1 cellular context compared by ENCODE assay signal in genomic region chr17:49079840-49080663, GRCh38.
TF ChIP-seq lines count a peak whose summit lies in the region.

No MANE protein-coding gene starts in this region.

TF ChIP-seq in HepG2, 621 proteins besides CTCF, POLR2A, EP300 and RAD21 (continued from another document and continues in another):
- TF ChIP-seq ZNF607 (CRISPR knock-in tag; IDR thresholded peaks at IDR 0.05; ENCODE audit: borderline replicate concordance) (no peak), ZNF746 (CRISPR knock-in tag; IDR thresholded peaks at IDR 0.05) (no peak), ZBTB34 (CRISPR knock-in tag; IDR thresholded peaks at IDR 0.05) (no peak), TCF7L2 (IDR thresholded peaks at IDR 0.05; ENCODE audit: low read depth, low read length) (no peak), ZNF501 (CRISPR knock-in tag; IDR thresholded peaks at IDR 0.05) (no peak; the same call in none of the 2 replicates), TSC22D2 (CRISPR knock-in tag; IDR thresholded peaks at IDR 0.05; ENCODE audit: borderline replicate concordance) (no peak), ZNF225 (CRISPR knock-in tag; IDR thresholded peaks at IDR 0.05) (no peak), MAF1 (CRISPR knock-in tag; IDR thresholded peaks at IDR 0.05; ENCODE audit: borderline replicate concordance) (no peak), DZIP1 (CRISPR knock-in tag; IDR thresholded peaks at IDR 0.05) (no peak), ARHGAP35 (CRISPR knock-in tag; IDR thresholded peaks at IDR 0.05; ENCODE audit: borderline replicate concordance) (no peak), ZNF10 (CRISPR knock-in tag; IDR thresholded peaks at IDR 0.05; ENCODE audit: borderline replicate concordance, low read depth) (no peak), SP5 (CRISPR knock-in tag; IDR thresholded peaks at IDR 0.05; ENCODE audit: borderline replicate concordance, low read depth) (0 out of 2 replicates have a peak, but pooled peaks have one; percentile 28), ZNF263 (CRISPR knock-in tag; IDR thresholded peaks at IDR 0.05) (no peak), ZNF318 (CRISPR knock-in tag; IDR thresholded peaks at IDR 0.05) (no peak), MEIS2 (CRISPR knock-in tag; IDR thresholded peaks at IDR 0.05) (no peak), ZSCAN5A (CRISPR knock-in tag; IDR thresholded peaks at IDR 0.05; ENCODE audit: borderline replicate concordance) (no peak), ZIK1 (CRISPR knock-in tag; IDR thresholded peaks at IDR 0.05; ENCODE audit: borderline replicate concordance, low read depth) (no peak), EEA1 (CRISPR knock-in tag; IDR thresholded peaks at IDR 0.05; ENCODE audit: borderline replicate concordance) (no peak; the same call in 1 of the 2 replicates), MLLT10 (CRISPR knock-in tag; IDR thresholded peaks at IDR 0.05) (no peak), PHF21A (CRISPR knock-in tag; IDR thresholded peaks at IDR 0.05) (peak; percentile 11; the same call in 1 of the 2 replicates), KDM2A (CRISPR knock-in tag; IDR thresholded peaks at IDR 0.05; ENCODE audit: borderline replicate concordance, low read depth) (no peak), ZFP91 (CRISPR knock-in tag; IDR thresholded peaks at IDR 0.05; ENCODE audit: borderline replicate concordance) (no peak; the same call in 1 of the 2 replicates), ZNF460 (CRISPR knock-in tag; IDR thresholded peaks at IDR 0.05; ENCODE audit: borderline replicate concordance) (no peak)
- TF ChIP-seq, protein P1, sequence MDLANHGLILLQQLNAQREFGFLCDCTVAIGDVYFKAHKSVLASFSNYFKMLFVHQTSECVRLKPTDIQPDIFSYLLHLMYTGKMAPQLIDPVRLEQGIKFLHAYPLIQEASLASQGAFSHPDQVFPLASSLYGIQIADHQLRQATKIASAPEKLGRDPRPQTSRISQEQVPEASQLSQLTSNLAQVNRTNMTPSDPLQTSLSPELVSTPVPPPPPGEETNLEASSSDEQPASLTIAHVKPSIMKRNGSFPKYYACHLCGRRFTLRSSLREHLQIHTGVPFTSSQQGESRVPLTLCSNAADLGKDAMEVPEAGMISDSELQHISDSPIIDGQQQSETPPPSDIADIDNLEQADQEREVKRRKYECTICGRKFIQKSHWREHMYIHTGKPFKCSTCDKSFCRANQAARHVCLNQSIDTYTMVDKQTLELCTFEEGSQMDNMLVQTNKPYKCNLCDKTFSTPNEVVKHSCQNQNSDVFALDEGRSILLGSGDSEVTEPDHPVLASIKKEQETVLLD (CRISPR knock-in tag; IDR thresholded peaks at IDR 0.05; ENCODE audit: low read depth): no peak
- TF ChIP-seq, protein P2, sequence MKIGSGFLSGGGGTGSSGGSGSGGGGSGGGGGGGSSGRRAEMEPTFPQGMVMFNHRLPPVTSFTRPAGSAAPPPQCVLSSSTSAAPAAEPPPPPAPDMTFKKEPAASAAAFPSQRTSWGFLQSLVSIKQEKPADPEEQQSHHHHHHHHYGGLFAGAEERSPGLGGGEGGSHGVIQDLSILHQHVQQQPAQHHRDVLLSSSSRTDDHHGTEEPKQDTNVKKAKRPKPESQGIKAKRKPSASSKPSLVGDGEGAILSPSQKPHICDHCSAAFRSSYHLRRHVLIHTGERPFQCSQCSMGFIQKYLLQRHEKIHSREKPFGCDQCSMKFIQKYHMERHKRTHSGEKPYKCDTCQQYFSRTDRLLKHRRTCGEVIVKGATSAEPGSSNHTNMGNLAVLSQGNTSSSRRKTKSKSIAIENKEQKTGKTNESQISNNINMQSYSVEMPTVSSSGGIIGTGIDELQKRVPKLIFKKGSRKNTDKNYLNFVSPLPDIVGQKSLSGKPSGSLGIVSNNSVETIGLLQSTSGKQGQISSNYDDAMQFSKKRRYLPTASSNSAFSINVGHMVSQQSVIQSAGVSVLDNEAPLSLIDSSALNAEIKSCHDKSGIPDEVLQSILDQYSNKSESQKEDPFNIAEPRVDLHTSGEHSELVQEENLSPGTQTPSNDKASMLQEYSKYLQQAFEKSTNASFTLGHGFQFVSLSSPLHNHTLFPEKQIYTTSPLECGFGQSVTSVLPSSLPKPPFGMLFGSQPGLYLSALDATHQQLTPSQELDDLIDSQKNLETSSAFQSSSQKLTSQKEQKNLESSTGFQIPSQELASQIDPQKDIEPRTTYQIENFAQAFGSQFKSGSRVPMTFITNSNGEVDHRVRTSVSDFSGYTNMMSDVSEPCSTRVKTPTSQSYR (CRISPR knock-in tag; IDR thresholded peaks at IDR 0.05; ENCODE audit: borderline replicate concordance): no peak
- TF ChIP-seq, protein P3, sequence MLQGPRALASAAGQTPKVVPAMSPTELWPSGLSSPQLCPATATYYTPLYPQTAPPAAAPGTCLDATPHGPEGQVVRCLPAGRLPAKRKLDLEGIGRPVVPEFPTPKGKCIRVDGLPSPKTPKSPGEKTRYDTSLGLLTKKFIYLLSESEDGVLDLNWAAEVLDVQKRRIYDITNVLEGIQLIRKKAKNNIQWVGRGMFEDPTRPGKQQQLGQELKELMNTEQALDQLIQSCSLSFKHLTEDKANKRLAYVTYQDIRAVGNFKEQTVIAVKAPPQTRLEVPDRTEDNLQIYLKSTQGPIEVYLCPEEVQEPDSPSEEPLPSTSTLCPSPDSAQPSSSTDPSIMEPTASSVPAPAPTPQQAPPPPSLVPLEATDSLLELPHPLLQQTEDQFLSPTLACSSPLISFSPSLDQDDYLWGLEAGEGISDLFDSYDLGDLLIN (CRISPR knock-in tag; IDR thresholded peaks at IDR 0.05; ENCODE audit: borderline replicate concordance): no peak
- TF ChIP-seq, protein P4, sequence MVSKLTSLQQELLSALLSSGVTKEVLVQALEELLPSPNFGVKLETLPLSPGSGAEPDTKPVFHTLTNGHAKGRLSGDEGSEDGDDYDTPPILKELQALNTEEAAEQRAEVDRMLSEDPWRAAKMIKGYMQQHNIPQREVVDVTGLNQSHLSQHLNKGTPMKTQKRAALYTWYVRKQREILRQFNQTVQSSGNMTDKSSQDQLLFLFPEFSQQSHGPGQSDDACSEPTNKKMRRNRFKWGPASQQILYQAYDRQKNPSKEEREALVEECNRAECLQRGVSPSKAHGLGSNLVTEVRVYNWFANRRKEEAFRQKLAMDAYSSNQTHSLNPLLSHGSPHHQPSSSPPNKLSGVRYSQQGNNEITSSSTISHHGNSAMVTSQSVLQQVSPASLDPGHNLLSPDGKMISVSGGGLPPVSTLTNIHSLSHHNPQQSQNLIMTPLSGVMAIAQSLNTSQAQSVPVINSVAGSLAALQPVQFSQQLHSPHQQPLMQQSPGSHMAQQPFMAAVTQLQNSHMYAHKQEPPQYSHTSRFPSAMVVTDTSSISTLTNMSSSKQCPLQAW (CRISPR knock-in tag; IDR thresholded peaks at IDR 0.05): peak; percentile 84
